15 cellular contexts compared by ENCODE assay signal in the genomic region with DNA sequence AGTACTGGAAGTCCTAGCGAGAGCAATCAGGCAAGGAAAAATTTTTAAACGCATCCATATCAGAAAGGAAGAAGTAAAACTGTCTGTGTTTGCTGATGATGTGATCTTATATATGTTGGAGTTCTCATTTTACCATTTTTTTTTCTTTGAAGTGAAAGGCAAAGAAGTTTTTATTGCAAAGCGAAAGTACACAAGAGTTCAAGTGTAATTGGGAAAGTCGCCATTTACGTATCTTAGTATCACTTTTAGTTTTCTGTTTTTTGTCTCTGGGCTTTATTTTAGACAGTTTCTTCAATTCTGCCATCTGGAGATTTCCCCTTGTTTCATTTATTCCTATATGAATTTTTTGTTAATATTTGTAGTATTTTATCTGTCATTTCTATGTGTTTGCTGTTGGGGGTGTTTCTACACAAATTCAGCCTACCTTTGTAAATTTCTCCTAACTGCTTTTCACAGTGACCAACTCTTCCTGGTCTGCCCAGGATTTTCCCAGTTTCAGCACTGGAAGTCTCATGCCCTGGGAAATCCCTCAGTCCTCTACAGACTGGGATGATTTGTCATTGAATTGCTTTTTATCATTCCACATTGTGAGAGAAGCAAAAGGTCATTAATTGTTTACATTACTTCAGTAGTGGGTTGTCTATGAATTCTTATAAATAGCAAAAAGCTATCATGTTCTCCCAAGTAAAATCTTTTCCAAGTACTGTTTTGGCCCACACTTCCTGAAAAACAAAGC. TPM values are rescaled to one million over a fixed set of nuclear protein-coding genes. Genes with fewer than 3 reads are reported as not detected.
A peak's percentile ranks its signal among the peaks of the same experiment; 100 is the strongest.
DNase-seq lines count a peak whose midpoint lies in the region; ATAC-seq and TF ChIP-seq lines count a peak whose summit lies in the region.
"Had no signal": no experiment of that assay in that cellular context is flagged by ENCODE, and none has a peak within 500 bp of the region (broad histone marks: within the 10 kb centered on the region; RNA-seq: fewer than 3 reads in every experiment).

No MANE protein-coding gene starts in this region.

- 77 to 85% (median 80%) methylated on average over 5 of the region's 5 CpGs for WGBS in adrenal gland, 4 donors

- H3K9me3 ChIP-seq in adrenal gland (replicated peaks in 1 of 3): no peaks in the 10 kb centered on the region
- H3K9me3 ChIP-seq: vagina had no signal

- no peak overlapping the region for H3K4me3 ChIP-seq in adrenal gland
- H3K4me3 ChIP-seq: GM23248, vagina had no signal

- H3K27me3 ChIP-seq in adrenal gland: no peaks in the 10 kb centered on the region
- H3K27me3 ChIP-seq: vagina had no signal

- intact Hi-C loops in adrenal gland (cut with DNase I): no loop called here

- TF ChIP-seq POLR2A in adrenal gland (IDR thresholded peaks at IDR 0.05): no peak

- no peak for TF ChIP-seq CTCF in adrenal gland (IDR thresholded peaks at IDR 0.05)

- H3K4me1 ChIP-seq in adrenal gland (replicated peaks in 1 of 2): no peaks in the 10 kb centered on the region

- peak; percentile 54 for DNase-seq in EH (ENCODE audit: low read depth)
- DNase-seq in M059J (ENCODE audit: low read depth): peak; percentile 24
- DNase-seq in iris pigment epithelial cell (ENCODE audit: low read depth): peak; percentile 24
- no peak for DNase-seq in adrenal gland
- no peak for DNase-seq in HUDEP-2 (lab: John Stamatoyannopoulos, UW; ENCODE audit: unreplicated experiment in 76 of 76)
- no peak for DNase-seq in NCI-H526 (lab: John Stamatoyannopoulos, UW)
- DNase-seq: activated naive CD8-positive, alpha-beta T cell treated with anti-CD3 and anti-CD28 coated beads, Interleukin-2, amount 50 U/mL, for 24 hours; cortex of kidney; GM23248; NCI-H2227 treated with DMSO at 0.1 percent for 48 hours had no signal

- H3K36me3 ChIP-seq in adrenal gland (replicated peaks in 1 of 2): no peaks in the 10 kb centered on the region
- H3K36me3 ChIP-seq: vagina had no signal

- ATAC-seq in GM21529 (IDR thresholded peaks at IDR 0.05; ENCODE audit: unreplicated experiment) (peak; percentile 71), HG02840 (IDR thresholded peaks at IDR 0.05; ENCODE audit: low FRiP score, unreplicated experiment) (no peak)
- ATAC-seq: activated naive CD8-positive, alpha-beta T cell treated with anti-CD3 and anti-CD28 coated beads, Interleukin-2, amount 50 U/mL, for 24 hours; Panc1 had no signal

- H3K27ac ChIP-seq in adrenal gland: no peak overlapping the region
- H3K27ac ChIP-seq: GM23248, vagina had no signal

RNA-seq across cellular contexts. Expression of gene BET1, which starts 23.2 kb away (rescaled TPM):
- 47.2 and 68.3 TPM in 2 replicates for total RNA-seq in M059J (2014; rRNA removed; shearing (Covaris generic))
- 10 to 100 TPM; 18.6 to 41.2 (median 37.9) TPM for total RNA-seq in adrenal gland
- 10 to 100 TPM; 36.4 to 91.3 (median 36.5) TPM for polyA plus RNA-seq in adrenal gland

RNA-seq across cellular contexts. Expression of gene GNG11, which starts 59.4 kb away (rescaled TPM):
- 30.2 and 31.1 TPM in 2 replicates for total RNA-seq in M059J (2014; rRNA removed; shearing (Covaris generic))
- 10 to 100 TPM in 6 of 8 donors, 1 to 10 TPM in 2; 8.3 to 23.6 (median 15.8) TPM for total RNA-seq in adrenal gland
- 10 to 100 TPM in 2 of 3 donors, 1 to 10 TPM in 1; 9.4 to 39.0 (median 33.6) TPM for polyA plus RNA-seq in adrenal gland
- total RNA-seq: T-helper 2 cell treated with Interferon-gamma antibody and Interleukin-4, amounts not matched to agents 100 ng/mL and 5 ng/mL, for 36 hours had no signal

Comparison
In these comparisons a context has a peak if more than half of its experiments do, and no peak if none do; other contexts are left out.
1. DNase-seq: peak in EH (single experiment), M059J (single experiment) and iris pigment epithelial cell (single experiment); none in adrenal gland (0 of 7), HUDEP-2 (0 of 76) and NCI-H526 (0 of 2).